Comparison of ENCODE assay signal across 11 cellular contexts in genomic region chr6:34546551-34547321, GRCh38. TPM values are rescaled to one million over a fixed set of nuclear protein-coding genes. Genes with fewer than 3 reads are reported as not detected.
DNase-seq lines count a peak whose midpoint lies in the region; ATAC-seq and TF ChIP-seq lines count a peak whose summit lies in the region.
"Had no signal": no experiment of that assay in that cellular context is flagged by ENCODE, and none has a peak within 500 bp of the region (broad histone marks: within the 10 kb centered on the region; RNA-seq: fewer than 3 reads in every experiment).

No MANE protein-coding gene starts in this region.

- no peaks in the 10 kb centered on the region for H3K36me3 Mint-ChIP-seq in activated T-cell treated with anti-CD3 and anti-CD28 coated beads, Interleukin-2, amount 50 U/mL, for 24 hours (ENCODE audit: low read depth)

- ATAC-seq in HG02852 (IDR thresholded peaks at IDR 0.05; ENCODE audit: unreplicated experiment): no peak

- H3K27me3 ChIP-seq in esophagus muscularis mucosa: no peaks in the 10 kb centered on the region
- H3K27me3 ChIP-seq: neutrophil had no signal

- intact Hi-C loops in esophagus muscularis mucosa (cut with DNase I): no loop called here

- TF ChIP-seq CTCF in C4-2B (conservative IDR thresholded peaks at IDR 0.05) (no peak), esophagus muscularis mucosa (IDR thresholded peaks at IDR 0.05) (no peak)

- no peaks in the 10 kb centered on the region for H3K27me3 Mint-ChIP-seq in activated T-cell treated with anti-CD3 and anti-CD28 coated beads, Interleukin-2, amount 50 U/mL, for 24 hours

- no peak overlapping the region for H3K27ac Mint-ChIP-seq in activated T-cell treated with anti-CD3 and anti-CD28 coated beads, Interleukin-2, amount 50 U/mL, for 24 hours

- no peaks in the 10 kb centered on the region for H3K4me1 Mint-ChIP-seq in activated T-cell treated with anti-CD3 and anti-CD28 coated beads, Interleukin-2, amount 50 U/mL, for 24 hours (ENCODE audit: low read depth)

- peaks cover 6 to 13% (median 13%) of the 10 kb centered on the region in 4 donors for H3K4me1 ChIP-seq in esophagus muscularis mucosa

- no peak for TF ChIP-seq EP300 in esophagus muscularis mucosa (IDR thresholded peaks at IDR 0.05)

- H3K4me3 Mint-ChIP-seq in activated T-cell treated with anti-CD3 and anti-CD28 coated beads, Interleukin-2, amount 50 U/mL, for 24 hours: no peak overlapping the region

- H3K27ac ChIP-seq in C4-2B (peak overlapping the region; percentile 99), esophagus muscularis mucosa (replicated peaks in 1 of 4) (no peak overlapping the region)
- H3K27ac ChIP-seq: neutrophil had no signal

- H3K36me3 ChIP-seq in esophagus muscularis mucosa: no peaks in the 10 kb centered on the region
- H3K36me3 ChIP-seq: neutrophil had no signal

- TF ChIP-seq POLR2A in esophagus muscularis mucosa (IDR thresholded peaks at IDR 0.05; ENCODE audit: low read depth): no peak

- H3K4me3 ChIP-seq in esophagus muscularis mucosa: no peak overlapping the region

- 25% methylated on average over 2 of the region's 11 CpGs for WGBS in esophagus muscularis mucosa

- H3K9me3 ChIP-seq in esophagus muscularis mucosa: no peaks in the 10 kb centered on the region
- H3K9me3 ChIP-seq: neutrophil had no signal

- DNase-seq in NCI-H2029 treated with DMSO at 0.1 percent for 48 hours (lab: John Stamatoyannopoulos, UW): peak; percentile 84
- peak in 36 of 58 donors; percentile 4 to 65 (median 30) for DNase-seq in anterior cingulate cortex (lab: John Stamatoyannopoulos, UW)
- DNase-seq in medulla oblongata (ENCODE audit: extremely low spot score): peak; percentile 50
- no peak for DNase-seq in esophagus muscularis mucosa (ENCODE audit: extremely low spot score)
- no peak for DNase-seq in stimulated activated CD4-positive, alpha-beta T cell treated with anti-CD3 and anti-CD28 coated beads, Interleukin-1b, Interleukin-23, amount 100 ng/mL, for 48 hours
- no peak for DNase-seq in activated T-cell treated with anti-CD3 and anti-CD28 coated beads, Interleukin-2, amount 50 U/mL, for 24 hours
- DNase-seq: foreskin melanocyte, NCI-H146 had no signal

- H3K9me3 Mint-ChIP-seq in activated T-cell treated with anti-CD3 and anti-CD28 coated beads, Interleukin-2, amount 50 U/mL, for 24 hours: no peaks in the 10 kb centered on the region

RNA-seq across cellular contexts. Expression of gene SPDEF, which starts 9.4 kb away (rescaled TPM):
- total RNA-seq in esophagus muscularis mucosa: not detected

Comparison
In these comparisons a context has a peak if more than half of its experiments do, and no peak if none do; other contexts are left out.
1. DNase-seq: peak in NCI-H2029 treated with DMSO at 0.1 percent for 48 hours (single experiment), anterior cingulate cortex (36 of 58) and medulla oblongata (single experiment); none in esophagus muscularis mucosa (single experiment), stimulated activated CD4-positive, alpha-beta T cell treated with anti-CD3 and anti-CD28 coated beads, Interleukin-1b, Interleukin-23, amount 100 ng/mL, for 48 hours (single experiment) and activated T-cell treated with anti-CD3 and anti-CD28 coated beads, Interleukin-2, amount 50 U/mL, for 24 hours (single experiment).